In the genomic region with DNA sequence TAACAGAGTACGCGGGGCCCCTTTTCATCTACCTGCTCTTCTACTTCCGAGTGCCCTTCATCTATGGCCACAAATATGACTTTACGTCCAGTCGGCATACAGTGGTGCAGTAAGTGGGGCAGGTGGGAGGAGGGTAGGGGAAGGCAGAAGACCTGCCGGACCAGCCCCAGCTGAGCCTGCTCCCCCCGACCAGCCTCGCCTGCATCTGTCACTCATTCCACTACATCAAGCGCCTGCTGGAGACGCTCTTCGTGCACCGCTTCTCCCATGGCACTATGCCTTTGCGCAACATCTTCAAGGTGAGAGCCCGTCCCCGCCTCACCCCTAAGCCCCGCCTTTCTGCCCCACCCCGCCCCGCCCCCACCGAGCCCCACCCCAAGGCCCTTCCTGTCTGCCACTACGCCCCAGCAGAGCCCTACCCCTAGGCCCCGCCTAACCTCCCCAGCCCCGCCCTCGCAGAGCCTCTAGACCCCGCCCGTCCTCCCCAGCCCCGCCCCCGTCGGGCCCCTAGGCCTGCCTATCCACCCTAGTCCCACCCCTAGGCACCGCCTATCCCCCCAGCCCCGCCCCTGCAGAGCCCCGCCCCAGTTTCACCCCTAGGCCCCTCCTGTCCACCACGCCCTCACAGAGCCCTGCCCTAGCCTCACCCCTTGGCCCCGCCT, we compare ENCODE assay signal across 8 cellular contexts. TPM values are rescaled to one million over a fixed set of nuclear protein-coding genes. Genes with fewer than 3 reads are reported as not detected.
DNase-seq lines count a peak whose midpoint lies in the region; ATAC-seq and TF ChIP-seq lines count a peak whose summit lies in the region.

No MANE protein-coding gene starts in this region.

- H3K4me3 ChIP-seq in BE2C (ENCODE audit: low read depth, low read length): no peak overlapping the region

- no peak for TF ChIP-seq CTCF in BE2C (IDR thresholded peaks at IDR 0.05; ENCODE audit: low read depth, low read length)

- no peaks in the 10 kb centered on the region for H3K27me3 ChIP-seq in BE2C

- no peaks in the 10 kb centered on the region for H3K9me3 ChIP-seq in BE2C

- H3K4me1 ChIP-seq in BE2C: peaks cover 6% of the 10 kb centered on the region

- H3K4me1 Mint-ChIP-seq in activated T-cell treated with anti-CD3 and anti-CD28 coated beads, Interleukin-2, amount 50 U/mL, for 4 hours (ENCODE audit: low read depth): peaks cover 22% of the 10 kb centered on the region

- no peak overlapping the region for H3K4me3 Mint-ChIP-seq in activated T-cell treated with anti-CD3 and anti-CD28 coated beads, Interleukin-2, amount 50 U/mL, for 4 hours

- no peaks in the 10 kb centered on the region for H3K9me3 Mint-ChIP-seq in activated T-cell treated with anti-CD3 and anti-CD28 coated beads, Interleukin-2, amount 50 U/mL, for 4 hours

- H3K27me3 Mint-ChIP-seq in activated T-cell treated with anti-CD3 and anti-CD28 coated beads, Interleukin-2, amount 50 U/mL, for 4 hours (ENCODE audit: low read depth): no peaks in the 10 kb centered on the region

- peak; percentile 81 to 82 for ATAC-seq in activated T-cell treated with anti-CD3 and anti-CD28 coated beads, Interleukin-2, amount 50 U/mL, for 4 hours
- ATAC-seq in HG02642 (IDR thresholded peaks at IDR 0.05; ENCODE audit: poor library complexity, unreplicated experiment): no peak

- DNase-seq in BE2C: peak; percentile 97
- DNase-seq in HuH-7 (ENCODE audit: low spot score): peak; percentile 49
- DNase-seq in activated T-cell treated with anti-CD3 and anti-CD28 coated beads, Interleukin-2, amount 50 U/mL, for 4 hours: no peak
- DNase-seq in iris pigment epithelial cell (ENCODE audit: low read depth): peak; percentile 30
- no peak for DNase-seq in NCI-H1436 (lab: John Stamatoyannopoulos, UW)
- DNase-seq in H4 (ENCODE audit: low spot score): no peak
- DNase-seq in dedifferentiated amniotic fluid mesenchymal stem cell (ENCODE audit: extremely low spot score): no peak

- H3K36me3 Mint-ChIP-seq in activated T-cell treated with anti-CD3 and anti-CD28 coated beads, Interleukin-2, amount 50 U/mL, for 4 hours (ENCODE audit: insufficient read depth): no peaks in the 10 kb centered on the region

- peaks cover 31% of the 10 kb centered on the region for H3K36me3 ChIP-seq in BE2C

RNA-seq across cellular contexts. Expression of gene NDUFB7, which starts 7.7 kb away (rescaled TPM):
- polyA plus RNA-seq in BE2C (2012; ENCODE audit: insufficient read depth, insufficient read length, low read depth): 947 TPM
- total RNA-seq in activated T-cell treated with anti-CD3 and anti-CD28 coated beads, Interleukin-2, amount 50 U/mL, for 4 hours: 100 to 1,000 TPM; 161 to 213 (median 175) TPM
- 268 and 303 TPM in 2 replicates for total RNA-seq in H4 (2014; rRNA removed; shearing (Covaris generic))

RNA-seq across cellular contexts. Expression of gene CLEC17A, which starts 18.8 kb away (rescaled TPM):
- polyA plus RNA-seq in BE2C (2012; ENCODE audit: insufficient read depth, insufficient read length, low read depth): not detected
- total RNA-seq in activated T-cell treated with anti-CD3 and anti-CD28 coated beads, Interleukin-2, amount 50 U/mL, for 4 hours: 1 to 10 TPM in 2 of 3 donors, under 1 TPM in 1; 0.95 to 2.3 (median 1.3) TPM
- not detected in 2 replicates for total RNA-seq in H4 (2014; rRNA removed; shearing (Covaris generic))

RNA-seq across cellular contexts. Expression of gene TECR, which starts 34.7 kb away (rescaled TPM):
- 236 TPM for polyA plus RNA-seq in BE2C (2012; ENCODE audit: insufficient read depth, insufficient read length, low read depth)
- total RNA-seq in activated T-cell treated with anti-CD3 and anti-CD28 coated beads, Interleukin-2, amount 50 U/mL, for 4 hours: 10 to 100 TPM; 92.5 to 96.3 (median 94.6) TPM
- 80.7 and 124 TPM in 2 replicates for total RNA-seq in H4 (2014; rRNA removed; shearing (Covaris generic))

RNA-seq across cellular contexts. Expression of gene DNAJB1, which starts 45.9 kb away (rescaled TPM):
- 90.6 TPM for polyA plus RNA-seq in BE2C (2012; ENCODE audit: insufficient read depth, insufficient read length, low read depth)
- 100 to 1,000 TPM; 119 to 128 (median 120) TPM for total RNA-seq in activated T-cell treated with anti-CD3 and anti-CD28 coated beads, Interleukin-2, amount 50 U/mL, for 4 hours
- total RNA-seq in H4 (2014; rRNA removed; shearing (Covaris generic)): 110 and 137 TPM in 2 replicates

Comparison
In these comparisons a context has a peak if more than half of its experiments do, and no peak if none do; other contexts are left out.
1. DNase-seq: peak in BE2C (single experiment), HuH-7 (single experiment) and iris pigment epithelial cell (single experiment); none in activated T-cell treated with anti-CD3 and anti-CD28 coated beads, Interleukin-2, amount 50 U/mL, for 4 hours (single experiment), NCI-H1436 (single experiment), H4 (single experiment) and dedifferentiated amniotic fluid mesenchymal stem cell (single experiment).